ENCODE assay signal across 1 cellular context in the genomic region with DNA sequence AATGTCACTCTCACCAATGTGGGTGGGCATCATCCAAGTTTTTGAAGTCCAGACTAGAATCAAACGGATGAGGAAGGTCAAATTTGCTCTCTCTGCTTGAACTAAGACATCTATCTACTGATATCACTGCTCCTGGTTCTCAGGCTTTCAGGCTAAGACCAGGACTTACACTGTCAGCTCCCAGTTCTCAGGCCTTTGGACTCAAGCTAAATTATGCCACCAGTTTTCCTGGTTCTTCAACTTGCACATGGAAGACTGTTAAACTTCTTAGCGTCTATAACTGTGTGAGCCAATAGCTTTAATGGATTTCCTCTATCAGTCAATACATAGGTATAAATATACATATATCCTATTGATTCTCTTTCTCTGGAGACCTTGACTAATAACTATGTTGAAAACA.
TF ChIP-seq lines count a peak whose summit lies in the region.

No MANE protein-coding gene starts in this region.

TF ChIP-seq in WTC11, 78 proteins besides CTCF, POLR2A, EP300 and RAD21 (continued from another document):
- TF ChIP-seq ZNF532 (CRISPR knock-in tag; IDR thresholded peaks at IDR 0.05; ENCODE audit: borderline replicate concordance) (no peak), NFE2L1 (CRISPR knock-in tag; IDR thresholded peaks at IDR 0.05) (no peak), AR (CRISPR knock-in tag; IDR thresholded peaks at IDR 0.05) (no peak), JAZF1 (CRISPR knock-in tag; IDR thresholded peaks at IDR 0.05) (no peak)
